Comparison of ENCODE assay signal across 2 cellular contexts in the genomic region with DNA sequence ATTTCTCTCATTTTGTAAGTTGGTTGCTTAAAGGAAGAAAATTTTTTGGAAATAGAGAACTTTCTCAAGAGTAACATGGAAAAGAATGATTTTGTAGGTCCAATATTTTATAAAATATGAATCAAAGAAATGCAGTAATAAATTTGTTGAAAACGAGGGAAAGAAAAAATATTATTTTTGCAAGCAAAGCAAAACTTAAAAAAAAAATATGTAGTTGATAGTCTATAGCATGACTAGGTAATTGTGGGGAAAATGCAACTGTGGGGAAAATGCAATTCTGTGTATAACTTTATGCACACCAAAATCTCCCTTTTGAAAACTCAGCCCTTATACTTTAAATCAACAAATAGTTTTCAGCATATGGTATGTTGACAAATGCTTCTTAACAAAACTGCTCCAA.
A peak's percentile ranks its signal among the peaks of the same experiment; 100 is the strongest.
TF ChIP-seq lines count a peak whose summit lies in the region.

No MANE protein-coding gene starts in this region.

TF ChIP-seq in A549, 52 proteins besides CTCF, POLR2A, EP300 and RAD21 (continued from another document):
- TF ChIP-seq, protein P1, sequence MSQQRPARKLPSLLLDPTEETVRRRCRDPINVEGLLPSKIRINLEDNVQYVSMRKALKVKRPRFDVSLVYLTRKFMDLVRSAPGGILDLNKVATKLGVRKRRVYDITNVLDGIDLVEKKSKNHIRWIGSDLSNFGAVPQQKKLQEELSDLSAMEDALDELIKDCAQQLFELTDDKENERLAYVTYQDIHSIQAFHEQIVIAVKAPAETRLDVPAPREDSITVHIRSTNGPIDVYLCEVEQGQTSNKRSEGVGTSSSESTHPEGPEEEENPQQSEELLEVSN (IDR thresholded peaks at IDR 0.05; ENCODE audit: borderline replicate concordance, low read depth), result no peak
- TF ChIP-seq NPAS2 (CRISPR knock-in tag; IDR thresholded peaks at IDR 0.05; ENCODE audit: borderline replicate concordance), result no peak
- no peak for TF ChIP-seq SREBF2 (IDR thresholded peaks at IDR 0.05)
- TF ChIP-seq CBX2 (IDR thresholded peaks at IDR 0.05; ENCODE audit: borderline replicate concordance, low read depth), result no peak
- no peak for TF ChIP-seq NR3C1 (IDR thresholded peaks at IDR 0.05)

TF ChIP-seq in K562, 482 proteins besides CTCF, POLR2A, EP300 and RAD21 (continued from another document):
- TF ChIP-seq, protein P2, sequence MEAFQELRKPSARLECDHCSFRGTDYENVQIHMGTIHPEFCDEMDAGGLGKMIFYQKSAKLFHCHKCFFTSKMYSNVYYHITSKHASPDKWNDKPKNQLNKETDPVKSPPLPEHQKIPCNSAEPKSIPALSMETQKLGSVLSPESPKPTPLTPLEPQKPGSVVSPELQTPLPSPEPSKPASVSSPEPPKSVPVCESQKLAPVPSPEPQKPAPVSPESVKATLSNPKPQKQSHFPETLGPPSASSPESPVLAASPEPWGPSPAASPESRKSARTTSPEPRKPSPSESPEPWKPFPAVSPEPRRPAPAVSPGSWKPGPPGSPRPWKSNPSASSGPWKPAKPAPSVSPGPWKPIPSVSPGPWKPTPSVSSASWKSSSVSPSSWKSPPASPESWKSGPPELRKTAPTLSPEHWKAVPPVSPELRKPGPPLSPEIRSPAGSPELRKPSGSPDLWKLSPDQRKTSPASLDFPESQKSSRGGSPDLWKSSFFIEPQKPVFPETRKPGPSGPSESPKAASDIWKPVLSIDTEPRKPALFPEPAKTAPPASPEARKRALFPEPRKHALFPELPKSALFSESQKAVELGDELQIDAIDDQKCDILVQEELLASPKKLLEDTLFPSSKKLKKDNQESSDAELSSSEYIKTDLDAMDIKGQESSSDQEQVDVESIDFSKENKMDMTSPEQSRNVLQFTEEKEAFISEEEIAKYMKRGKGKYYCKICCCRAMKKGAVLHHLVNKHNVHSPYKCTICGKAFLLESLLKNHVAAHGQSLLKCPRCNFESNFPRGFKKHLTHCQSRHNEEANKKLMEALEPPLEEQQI (IDR thresholded peaks at IDR 0.05), result no peak
- TF ChIP-seq KDM2B (CRISPR knock-in tag; IDR thresholded peaks at IDR 0.05) (no peak), ZNF316 (IDR thresholded peaks at IDR 0.05) (peak; percentile 48)
